17 cellular contexts compared by ENCODE assay signal in genomic region chr6:142353690-142354089, GRCh38. TPM values are rescaled to one million over a fixed set of nuclear protein-coding genes. Genes with fewer than 3 reads are reported as not detected.
"Had no signal": no experiment of that assay in that cellular context is flagged by ENCODE, and none has a peak within 500 bp of the region (broad histone marks: within the 10 kb centered on the region; RNA-seq: fewer than 3 reads in every experiment).

No MANE protein-coding gene starts in this region.

- DNase-seq: activated CD4-positive, alpha-beta memory T cell treated with anti-CD3 and anti-CD28 coated beads, Interleukin-2, amount 10 ng/mL, durations not matched to agents 7 days and 5 days; activated CD4-positive, alpha-beta T cell treated with anti-CD3 and anti-CD28 coated beads, Interleukin-2, amount 10 ng/mL, durations not matched to agents 24 days and 14 days; activated effector memory CD4-positive, alpha-beta T cell treated with Interleukin-2 at 50 U/mL for 16 hours; activated naive CD4-positive, alpha-beta T cell treated with anti-CD3 and anti-CD28 coated beads, Interleukin-2, amount 10 ng/mL, durations not matched to agents 7 days and 5 days; activated naive CD8-positive, alpha-beta T cell treated with anti-CD3 and anti-CD28 coated beads, Interleukin-2, amount 50 U/mL, for 24 hours; activated T-cell treated with anti-CD3 and anti-CD28 coated beads, Interleukin-2, amount 50 U/mL, for 72 hours; body of pancreas; cortex of kidney; erythroblast; foreskin keratinocyte; left ventricle myocardium inferior; sigmoid colon; stimulated activated CD4-positive, alpha-beta T cell treated with anti-CD3 and anti-CD28 coated beads, Interleukin-4, amount 100 ng/mL, for 1 hour; stimulated activated naive CD4-positive, alpha-beta T cell; upper lobe of right lung had no signal

- H3K27ac Mint-ChIP-seq: activated CD4-positive, alpha-beta memory T cell treated with anti-CD3 and anti-CD28 coated beads, Interleukin-2, amount 10 ng/mL, durations not matched to agents 7 days and 5 days; activated CD4-positive, alpha-beta T cell treated with anti-CD3 and anti-CD28 coated beads, Interleukin-2, amount 10 ng/mL, durations not matched to agents 24 days and 14 days; activated naive CD4-positive, alpha-beta T cell treated with anti-CD3 and anti-CD28 coated beads, Interleukin-2, amount 10 ng/mL, durations not matched to agents 7 days and 5 days; activated naive CD8-positive, alpha-beta T cell treated with anti-CD3 and anti-CD28 coated beads, Interleukin-2, amount 50 U/mL, for 24 hours; activated T-cell treated with anti-CD3 and anti-CD28 coated beads, Interleukin-2, amount 50 U/mL, for 72 hours; nephron had no signal

- H3K36me3 Mint-ChIP-seq: activated naive CD4-positive, alpha-beta T cell treated with anti-CD3 and anti-CD28 coated beads, Interleukin-2, amount 10 ng/mL, durations not matched to agents 7 days and 5 days had no signal

- ATAC-seq: activated naive CD8-positive, alpha-beta T cell treated with anti-CD3 and anti-CD28 coated beads, Interleukin-2, amount 50 U/mL, for 24 hours; activated T-cell treated with anti-CD3 and anti-CD28 coated beads, Interleukin-2, amount 50 U/mL, for 72 hours; body of pancreas; foreskin keratinocyte; upper lobe of right lung had no signal

- H3K9me3 Mint-ChIP-seq: activated CD4-positive, alpha-beta memory T cell treated with anti-CD3 and anti-CD28 coated beads, Interleukin-2, amount 10 ng/mL, durations not matched to agents 7 days and 5 days; activated CD4-positive, alpha-beta T cell treated with anti-CD3 and anti-CD28 coated beads, Interleukin-2, amount 10 ng/mL, durations not matched to agents 24 days and 14 days; activated naive CD4-positive, alpha-beta T cell treated with anti-CD3 and anti-CD28 coated beads, Interleukin-2, amount 10 ng/mL, durations not matched to agents 7 days and 5 days had no signal

RNA-seq across cellular contexts. Expression of gene ADGRG6, which starts 51.9 kb away (rescaled TPM):
- total RNA-seq: activated CD4-positive, alpha-beta memory T cell treated with anti-CD3 and anti-CD28 coated beads, Interleukin-2, amount 10 ng/mL, durations not matched to agents 7 days and 5 days; activated CD4-positive, alpha-beta T cell treated with anti-CD3 and anti-CD28 coated beads, Interleukin-2, amount 10 ng/mL, durations not matched to agents 24 days and 14 days; T-helper 2 cell treated with Interferon-gamma antibody and Interleukin-4, amounts not matched to agents 100 ng/mL and 5 ng/mL, for 36 hours had no signal
